In the genomic region with DNA sequence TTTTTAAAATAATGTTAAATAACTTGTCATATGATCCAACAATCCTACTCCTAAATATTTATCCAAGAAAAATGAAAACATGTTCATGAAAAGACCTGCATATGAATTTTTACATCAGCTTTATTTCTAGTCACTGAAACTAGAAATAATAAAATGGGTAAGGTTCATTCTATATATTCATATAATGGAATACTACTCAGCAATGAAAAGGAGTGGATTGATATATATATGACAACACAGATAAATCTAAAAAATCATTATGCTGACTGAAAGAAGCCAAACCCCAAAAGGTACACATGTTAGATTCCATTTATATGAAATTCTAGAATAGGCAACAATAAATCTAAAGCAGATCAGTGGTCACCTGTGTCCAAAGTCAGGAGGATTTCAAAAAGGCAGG, we compare ENCODE assay signal across 11 cellular contexts.
"Had no signal": no experiment of that assay in that cellular context is flagged by ENCODE, and none has a peak within 500 bp of the region (broad histone marks: within the 10 kb centered on the region; RNA-seq: fewer than 3 reads in every experiment).

No MANE protein-coding gene starts in this region.

- H3K27ac ChIP-seq: GM23248 had no signal

- H3K4me3 ChIP-seq: GM23248, GM23338, HAP-1 had no signal

- DNase-seq: GM23248, GOT3, H7, H9, HCEC 1CT, HFFc6 had no signal

- H3K4me3 Mint-ChIP-seq: GM23338, H9, HFFc6 had no signal

- H3K36me3 ChIP-seq: HAP-1 had no signal

- ATAC-seq: GM23338, HCT116 had no signal

- H3K9me3 ChIP-seq: HAP-1 had no signal

- FAIRE-seq: H1, H54 had no signal

- H3K4me2 ChIP-seq: GM23338 had no signal

- H3K27ac Mint-ChIP-seq: GM23338, H9, HFFc6 had no signal

- H3K9ac ChIP-seq: GM23248 had no signal

- H2AFZ ChIP-seq: GM23248, GM23338 had no signal

- H3K4me1 ChIP-seq: HAP-1 had no signal
